Comparison of ENCODE assay signal across 20 cellular contexts in the genomic region with DNA sequence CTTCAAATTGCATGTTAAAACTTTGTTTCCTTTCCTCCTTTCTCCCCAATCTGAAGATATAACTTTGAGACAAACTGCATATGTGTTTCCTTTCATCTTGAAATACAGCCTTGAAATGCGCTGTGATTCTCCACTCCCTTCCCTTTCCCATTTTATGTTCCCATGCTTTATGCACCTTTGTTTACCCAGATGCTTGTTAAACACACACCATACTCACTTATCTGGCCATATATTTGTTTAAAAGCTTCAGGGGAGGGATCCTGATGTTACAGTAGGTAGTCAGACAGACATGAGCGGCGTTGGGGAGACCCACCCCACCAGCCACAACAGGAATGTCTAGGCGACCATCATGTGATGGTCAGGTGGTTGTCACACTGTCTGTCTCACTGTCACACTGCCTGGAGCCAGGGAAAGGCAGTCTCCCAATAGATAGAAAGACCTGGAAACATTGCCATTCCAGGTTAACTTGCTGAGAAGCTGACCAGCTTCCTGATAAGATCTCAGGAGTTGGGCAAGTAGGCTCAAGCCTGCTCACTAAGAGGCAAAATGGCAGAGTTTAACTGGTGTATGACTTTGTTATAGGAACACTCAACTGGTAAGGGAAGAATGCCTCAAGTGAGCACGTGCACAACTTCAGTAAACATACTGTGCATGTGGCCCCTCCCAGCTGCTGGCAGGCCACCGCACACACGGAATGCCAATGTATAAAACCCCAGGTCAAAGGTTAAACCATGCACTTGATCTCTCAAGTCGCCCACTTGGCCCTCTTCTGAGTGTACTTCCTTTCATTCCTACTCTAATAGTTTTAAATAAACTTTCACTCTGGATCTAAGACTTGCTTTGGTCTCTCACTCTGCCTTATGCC. TPM values are rescaled to one million over a fixed set of nuclear protein-coding genes. Genes with fewer than 3 reads are reported as not detected.
DNase-seq lines count a peak whose midpoint lies in the region; ATAC-seq, FAIRE-seq and TF ChIP-seq lines count a peak whose summit lies in the region.
"Had no signal": no experiment of that assay in that cellular context is flagged by ENCODE, and none has a peak within 500 bp of the region (broad histone marks: within the 10 kb centered on the region; RNA-seq: fewer than 3 reads in every experiment).

No MANE protein-coding gene starts in this region.

- no peaks in the 10 kb centered on the region for H3K4me1 ChIP-seq in lung (ENCODE audit: control insufficient read depth in 2 of 2, insufficient read depth in 2 of 2, low read length in 2 of 2)
- H3K4me1 ChIP-seq: A549, BLaER1 had no signal

- H3K36me3 ChIP-seq in lung (ENCODE audit: control insufficient read depth in 2 of 2, insufficient read depth in 2 of 2, low read length in 2 of 2) = no peaks in the 10 kb centered on the region
- H3K36me3 ChIP-seq: BLaER1, HAP-1 had no signal

- no peak for FAIRE-seq in RCC 7860 (lab: Jason Lieb, UNC)
- FAIRE-seq: A549 had no signal

- WGBS in lung, 2 donors = 56 to 71% methylated on average over 8 of the region's 8 CpGs

- H3K27ac ChIP-seq in C4-2B (peak overlapping the region; percentile 62), VCaP (peak overlapping the region; percentile 73), lung (ENCODE audit: low read depth in 1 of 2, low read length in 1 of 2) (peak overlapping the region in 1 of 2 donors; percentile 23)
- H3K27ac ChIP-seq: A549, BLaER1 had no signal

- ATAC-seq in lung (ENCODE audit: insufficient read depth, low FRiP score) = no peak
- no peak for ATAC-seq in HG03095 (IDR thresholded peaks at IDR 0.05; ENCODE audit: unreplicated experiment)
- ATAC-seq: A549; CD8-positive, alpha-beta T cell had no signal

- H3K9me3 ChIP-seq in lung (ENCODE audit: control insufficient read depth in 2 of 2, insufficient read depth in 1 of 2, low read length in 1 of 2) = no peaks in the 10 kb centered on the region
- H3K9me3 ChIP-seq: A549, HAP-1, SK-N-SH had no signal

- no peak overlapping the region for H3K4me3 ChIP-seq in lung
- H3K4me3 ChIP-seq: A549, BLaER1, HAP-1 had no signal

- H3K27me3 ChIP-seq in lung (ENCODE audit: control insufficient read depth, insufficient read depth) = no peaks in the 10 kb centered on the region
- H3K27me3 ChIP-seq: BLaER1 had no signal

- DNase-seq in DMS53 (lab: John Stamatoyannopoulos, UW) = peak; percentile 72
- peak; percentile 71 for DNase-seq in lung (ENCODE audit: low spot score)
- DNase-seq in RCC 7860 (ENCODE audit: low spot score) = no peak
- DNase-seq in KG1 (lab: John Stamatoyannopoulos, UW) = no peak
- DNase-seq in stimulated activated CD4-positive, alpha-beta T cell treated with anti-CD3 and anti-CD28 coated beads, Interleukin-4, amount 100 ng/mL, for 1 hour = no peak
- DNase-seq: CD8-positive, alpha-beta T cell; GDM1; MV-4-11; NCI-H187 treated with DMSO at 0.1 percent for 48 hours; NCI-H226; NCI-H524; RPMI8226; SHP77 treated with DMSO at 0.1 percent for 48 hours; SK-N-SH had no signal

- TF ChIP-seq CTCF in C4-2B (conservative IDR thresholded peaks at IDR 0.05) (no peak), VCaP (conservative IDR thresholded peaks at IDR 0.05) (no peak), lung (IDR thresholded peaks at IDR 0.05; ENCODE audit: control extremely low read depth, extremely low read depth) (no peak)

RNA-seq across cellular contexts. Expression of a gene that starts 23.5 kb away (rescaled TPM):
- total RNA-seq in lung = 10 to 100 TPM; 15.0 to 33.6 TPM
- 10 to 100 TPM in 1 of 2 donors, 1 to 10 TPM in 1; 3.9 to 16.4 TPM for polyA plus RNA-seq in lung

RNA-seq across cellular contexts. Expression of a gene that starts 41.5 kb away (rescaled TPM):
- 10 to 100 TPM; 16.7 to 16.8 TPM for total RNA-seq in lung
- 10 to 100 TPM in 1 of 2 donors, 1 to 10 TPM in 1; 9.3 to 13.5 TPM for polyA plus RNA-seq in lung

Comparison
In these comparisons a context has a peak if more than half of its experiments do, and no peak if none do; other contexts are left out.
1. DNase-seq: peak in DMS53 (single experiment) and lung (single experiment); none in RCC 7860 (single experiment), KG1 (single experiment) and stimulated activated CD4-positive, alpha-beta T cell treated with anti-CD3 and anti-CD28 coated beads, Interleukin-4, amount 100 ng/mL, for 1 hour (single experiment).